Comparison of ENCODE assay signal across 8 cellular contexts in genomic region chr17:19867094-19867653, GRCh38. TPM values are rescaled to one million over a fixed set of nuclear protein-coding genes. Genes with fewer than 3 reads are reported as not detected.
A peak's percentile ranks its signal among the peaks of the same experiment; 100 is the strongest.
DNase-seq lines count a peak whose midpoint lies in the region; ATAC-seq, FAIRE-seq and TF ChIP-seq lines count a peak whose summit lies in the region.

No MANE protein-coding gene starts in this region.

- DNase-seq in A549 (ENCODE audit: low read depth in 1 of 2, low spot score in 1 of 2): peak; percentile 76 to 81
- DNase-seq in IMR-90: peak; percentile 54
- peak in 33 of 34 experiments; percentile 17 to 61 (median 33) for DNase-seq in T-cell
- DNase-seq in astrocyte of the cerebellum (ENCODE audit: low read depth): peak; percentile 11
- DNase-seq in hepatic stellate cell (ENCODE audit: low spot score): peak; percentile 71
- DNase-seq in posterior cingulate gyrus: peak; percentile 51 to 96 (median 74)
- DNase-seq in uterus: peak; percentile 58 to 72

- no peak overlapping the region; the same call in 1 of the 2 replicates for H4K91ac ChIP-seq in IMR-90 (ENCODE audit: insufficient read depth, low read depth, low read length)

- TF ChIP-seq POLR2A in A549 (IDR thresholded peaks at IDR 0.05; ENCODE audit: low read length): peak; percentile 41
- no peak for TF ChIP-seq POLR2A in IMR-90 (IDR thresholded peaks at IDR 0.05; ENCODE audit: low read depth, low read length)
- TF ChIP-seq POLR2A in uterus (IDR thresholded peaks at IDR 0.05): peak in 1 of 2 donors; percentile 20

- TF ChIP-seq CTCF in A549 (IDR thresholded peaks at IDR 0.05) (peak; percentile 34; the same call in 2 of the 3 replicates), IMR-90 (conservative IDR thresholded peaks at IDR 0.05; ENCODE audit: low read depth, low read length) (peak; percentile 31; the same call in 1 of the 2 replicates), astrocyte of the cerebellum (IDR thresholded peaks at IDR 0.05; ENCODE audit: low read depth, low read length, missing control alignments) (peak; percentile 49), uterus (IDR thresholded peaks at IDR 0.05) (peak; percentile 3 to 44 (median 28))

- no peak overlapping the region for H3K18ac ChIP-seq in IMR-90 (ENCODE audit: low read depth, low read length)

- H3K27me3 ChIP-seq in IMR-90 (ENCODE audit: control insufficient read depth, insufficient read depth, low read length) (no peaks in the 10 kb centered on the region), uterus (no peaks in the 10 kb centered on the region)

- no peak for TF ChIP-seq EP300 in A549 (IDR thresholded peaks at IDR 0.05)

- H3K4me2 ChIP-seq in A549 (peak overlapping the region; percentile 83), IMR-90 (ENCODE audit: low read depth, low read length) (peak overlapping the region; percentile 99)

- H3K9me3 Mint-ChIP-seq in T-cell: no peaks in the 10 kb centered on the region

- in situ Hi-C loops in IMR-90 (cut with MboI; ENCODE audit: low sequenced_read_pairs) (no loop called here), astrocyte of the cerebellum (cut with HindIII; ENCODE audit: low sequenced_read_pairs) (no loop called here)

- peaks cover 2% of the 10 kb centered on the region for H3K36me3 Mint-ChIP-seq in T-cell

- peaks cover 15% of the 10 kb centered on the region; the same call in 2 of the 3 replicates for H3K4me1 ChIP-seq in A549
- H3K4me1 ChIP-seq in IMR-90 (ENCODE audit: control insufficient read depth, insufficient read depth, low read length): no peaks in the 10 kb centered on the region
- H3K4me1 ChIP-seq in uterus: peaks cover 0 to 9% of the 10 kb centered on the region in 2 donors

- no peak overlapping the region for H3K23ac ChIP-seq in IMR-90 (ENCODE audit: low read depth, low read length)

- peaks cover 2% of the 10 kb centered on the region; the same call in 1 of the 2 replicates for H3K36me3 ChIP-seq in IMR-90 (ENCODE audit: control insufficient read depth, insufficient read depth, low read length)
- H3K36me3 ChIP-seq in uterus: no peaks in the 10 kb centered on the region

- H3K14ac ChIP-seq in IMR-90 (replicated peaks; ENCODE audit: low read depth, low read length): 0 out of 2 replicates have a peak overlapping the region, but pooled peaks have one; percentile 28

- CTCF ChIA-PET in A549 (lab: Yijun Ruan, JAX) (interaction anchor here (0.6 to 2.8 kb wide), 17 partner anchors 9 to 255 kb away, joined by 3 to 15 read pairs (median 5); partner anchors contain the start of gene SPECC1), IMR-90 (lab: Yijun Ruan, JAX) (interaction anchor here (0.5 to 1.4 kb wide), 2 partner anchors 10 to 39 kb away, joined by 3 read pairs; no protein-coding TSS in a partner anchor), T-cell (lab: Charles Lee) (no interaction called here)

- no peaks in the 10 kb centered on the region for H3K27me3 Mint-ChIP-seq in T-cell

- H3K56ac ChIP-seq in IMR-90 (ENCODE audit: extremely low read depth, insufficient read depth, low read length): 0 out of 2 replicates have a peak overlapping the region, but pooled peaks have one; percentile 16

- no peak overlapping the region for H2BK5ac ChIP-seq in IMR-90 (ENCODE audit: low read depth, low read length, poor library complexity, severe bottlenecking)

- no peak overlapping the region for H2BK15ac ChIP-seq in IMR-90 (ENCODE audit: low read depth, low read length)

- TF ChIP-seq RAD21 in A549 (conservative IDR thresholded peaks at IDR 0.05 in 1 of 2, IDR thresholded peaks at IDR 0.05 in 1 of 2) (peak in 1 of 2 experiments; percentile 21; a peak in 1 of 5 replicates), IMR-90 (IDR thresholded peaks at IDR 0.05; ENCODE audit: low read length) (no peak; the same call in 1 of the 2 replicates)

- H2AFZ ChIP-seq in IMR-90 (replicated peaks; ENCODE audit: low read length, poor library complexity): peak overlapping the region; percentile 95

- no peaks in the 10 kb centered on the region for H3K9me3 ChIP-seq in A549
- H3K9me3 ChIP-seq in IMR-90 (ENCODE audit: control insufficient read depth, insufficient read depth, low read length): no peaks in the 10 kb centered on the region
- no peaks in the 10 kb centered on the region for H3K9me3 ChIP-seq in uterus

- POLR2A ChIA-PET in A549 (lab: Yijun Ruan, JAX): interaction anchor here (0.6 to 2.5 kb wide), 4 partner anchors 13 to 489 kb away, joined by 3 to 11 read pairs (median 3); partner anchors contain the start of genes MAPK7 and SPECC1
- POLR2A ChIA-PET in IMR-90 (lab: Charles Lee; ENCODE audit: unreplicated experiment): no interaction called here
- POLR2A ChIA-PET in T-cell (lab: Charles Lee): no interaction called here

- FAIRE-seq in A549 (lab: Jason Lieb, UNC): no peak

- H3K27ac ChIP-seq in A549 (peak overlapping the region; percentile 84 to 92), IMR-90 (ENCODE audit: insufficient read depth, low read length) (peak overlapping the region; percentile 40), uterus (peak overlapping the region; percentile 89 to 90)

- H4K20me1 ChIP-seq in IMR-90 (ENCODE audit: insufficient read depth, low read length): no peaks in the 10 kb centered on the region

- no peak overlapping the region for H2BK120ac ChIP-seq in IMR-90 (ENCODE audit: low read depth, low read length)

- no TSS peak for BruUV-seq in IMR-90 (replicated peaks; lab: Mats Ljungman, UMichigan)

- no peak overlapping the region for H2AK5ac ChIP-seq in IMR-90 (ENCODE audit: low read depth, low read length)

- H4K8ac ChIP-seq in IMR-90 (ENCODE audit: low read depth in 2 of 2, low read length in 2 of 2): peak overlapping the region; percentile 61 to 90; a peak in 2 of 4 replicates

- dilution Hi-C loops in IMR-90 (cut with HindIII; ENCODE audit: low sequenced_read_pairs, unreplicated experiment): no loop called here

- 0% methylated on average over 32 of the region's 68 CpGs for WGBS in A549 (ENCODE audit: missing lambda C conversion rate)
- WGBS in IMR-90 (ENCODE audit: extremely low coverage in 2 of 2, insufficient read length in 1 of 2), 2 experiments: 4% methylated on average over 9 of the region's 68 CpGs; no CpG with 5 or more reads in 1 of the 2 experiments

- no peak overlapping the region for H4K5ac ChIP-seq in IMR-90 (ENCODE audit: low read depth, low read length)

- peak overlapping the region; percentile 77 to 80 (median 77) for H3K4me3 Mint-ChIP-seq in T-cell

- intact Hi-C loops in IMR-90 (cut with micrococcal nuclease): loop anchor here (5.0 kb wide), 1 partner anchor 40 kb away; no protein-coding TSS in a partner anchor
- intact Hi-C loops in posterior cingulate gyrus (cut with DNase I): loop anchor here (2.0 kb wide), 1 partner anchor 112 kb away; no protein-coding TSS in a partner anchor
- intact Hi-C loops in uterus (cut with DNase I; ENCODE audit: low total_unique reads): no loop called here

- H3K4me3 ChIP-seq in A549 (peak overlapping the region; percentile 77), IMR-90 (ENCODE audit: insufficient read depth, low read depth, low read length) (peak overlapping the region; percentile 66), astrocyte of the cerebellum (ENCODE audit: low read depth, low read length) (peak overlapping the region; percentile 71), uterus (peak overlapping the region; percentile 52 to 66)

- H3K9ac ChIP-seq in IMR-90 (ENCODE audit: low read depth, low read length): peak overlapping the region; percentile 40

- H3K4ac ChIP-seq in IMR-90 (ENCODE audit: low read depth, low read length): peak overlapping the region; percentile 24; the same call in 1 of the 2 replicates

- peak; percentile 85 to 87 for ATAC-seq in A549
- peak; percentile 32 for ATAC-seq in GM18858 (IDR thresholded peaks at IDR 0.05; ENCODE audit: unreplicated experiment)
- peak; percentile 65 for ATAC-seq in IMR-90 (ENCODE audit: low read depth)
- ATAC-seq in T-cell (replicated peaks in 1 of 4): peak; percentile 65 to 77 (median 72)

- H3K79me1 ChIP-seq in IMR-90 (ENCODE audit: low read depth in 1 of 2, low read length in 2 of 2): peaks cover 6% of the 10 kb centered on the region in 2 experiments

- H3K27ac Mint-ChIP-seq in T-cell: peak overlapping the region; percentile 66 to 72

- peaks cover 32 to 39% (median 38%) of the 10 kb centered on the region in 3 donors for H3K4me1 Mint-ChIP-seq in T-cell

- H3K9me1 ChIP-seq in IMR-90 (ENCODE audit: insufficient read depth, low read length): no peaks in the 10 kb centered on the region; the same call in 1 of the 2 replicates

- no peak overlapping the region for H2BK20ac ChIP-seq in IMR-90 (ENCODE audit: low read depth, low read length)

- H2AK9ac ChIP-seq in IMR-90 (replicated peaks; ENCODE audit: low read depth, low read length, poor library complexity): peak overlapping the region; percentile 21

TF ChIP-seq in A549, 52 proteins besides CTCF, POLR2A, EP300 and RAD21 (continues in another document):
- TF ChIP-seq POLR2AphosphoS2 (conservative IDR thresholded peaks at IDR 0.05; ENCODE audit: low read length) (no peak), ZSCAN20 (CRISPR knock-in tag; IDR thresholded peaks at IDR 0.05) (no peak)

TF ChIP-seq in IMR-90, 13 proteins besides CTCF, POLR2A, EP300 and RAD21 (continues in another document):
- TF ChIP-seq CHD1 (IDR thresholded peaks at IDR 0.05; ENCODE audit: low read depth, low read length): no peak
- no peak for TF ChIP-seq ELK1 (IDR thresholded peaks at IDR 0.05; ENCODE audit: borderline replicate concordance, low read depth, low read length)
- no peak for TF ChIP-seq FOS (IDR thresholded peaks at IDR 0.05; ENCODE audit: low read depth, low read length)
- no peak for TF ChIP-seq MXI1 (IDR thresholded peaks at IDR 0.05; ENCODE audit: borderline replicate concordance, low read depth, low read length)
- no peak for TF ChIP-seq CEBPB (IDR thresholded peaks at IDR 0.05; ENCODE audit: low read depth, low read length)

RNA-seq across cellular contexts. Expression of gene ULK2, which starts 0.6 kb away (rescaled TPM):
- polyA plus RNA-seq in A549 (2011; rRNA removed): 40.9 and 83.3 TPM in 2 replicates
- 14.8 and 24.5 TPM in 2 replicates for polyA plus RNA-seq in A549 (2012; cell fraction: cytosol; rRNA removed)
- 28.3 TPM in 2 replicates for polyA plus RNA-seq in A549 (2012; cell fraction: nucleus; rRNA removed)
- polyA plus RNA-seq in A549 (2017; fragmentation: RNase III; extraction: RNeasy Plus Mini Kit Qiagen cat#74134 plus additional on column Dnase treatment): 11.1 to 14.4 TPM (median 12.9 TPM) in 3 replicates
- 69.8 and 84.5 TPM in 2 replicates for polyA minus RNA-seq in A549 (2011; rRNA and poly(A)+ RNA removed)
- 7.8 and 10.8 TPM in 2 replicates for total RNA-seq in IMR-90 (2012; rRNA removed)
- polyA plus RNA-seq in IMR-90 (2012; rRNA removed): 7.9 and 8.9 TPM in 2 replicates
- 1.7 and 6.4 TPM in 2 replicates for polyA plus RNA-seq in IMR-90 (2012; cell fraction: cytosol; rRNA removed)
- polyA plus RNA-seq in IMR-90 (2012; cell fraction: nucleus; rRNA removed; ENCODE audit: low replicate concordance): 20.1 and 24.2 TPM in 2 replicates
- total RNA-seq in T-cell: 10 to 100 TPM in 3 of 5 donors, 1 to 10 TPM in 2; 9.8 to 18.5 (median 10.5) TPM
- 10 to 100 TPM; 15.4 to 35.0 (median 26.9) TPM for total RNA-seq in uterus

Comparison
In these comparisons a context has a peak if more than half of its experiments do, and no peak if none do; other contexts are left out.
1. Peak in every context shown above with its lines: DNase-seq, ATAC-seq, H3K4me3 ChIP-seq and H3K27ac ChIP-seq.
2. ATAC-seq: peak in every context shown above with its lines; median percentile 86 in A549; 72 in T-cell; 65 in IMR-90; 32 in GM18858.
3. DNase-seq: peak in every context shown above with its lines; median percentile 78 in A549; 74 in posterior cingulate gyrus; 71 in hepatic stellate cell; 65 in uterus; 54 in IMR-90; 33 in T-cell; 11 in astrocyte of the cerebellum.
4. CTCF ChIA-PET loops: an anchor here in A549 (0.6 to 2.8 kb wide) and IMR-90 (0.5 to 1.4 kb wide); none called in T-cell.